ENCODE assay signal across 27 cellular contexts in the genomic region with DNA sequence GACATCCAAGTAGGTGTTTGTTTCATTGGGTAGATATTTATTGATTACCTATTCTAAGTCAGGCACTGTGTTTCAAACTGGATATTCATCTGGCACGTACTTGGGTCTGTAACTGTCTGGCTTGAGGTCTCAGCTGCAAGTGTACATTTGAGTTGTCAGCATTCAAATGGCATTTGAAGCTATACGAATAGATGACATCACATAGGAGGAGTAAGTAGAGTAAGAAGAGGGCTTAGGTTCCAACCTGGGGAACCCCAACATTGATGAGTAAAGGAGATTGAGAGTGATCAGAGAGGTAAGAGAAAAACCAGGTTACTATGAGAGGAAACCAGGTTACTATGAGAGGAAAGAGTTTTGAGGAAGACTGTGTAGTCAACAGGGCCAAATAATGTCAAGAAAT.
"Had no signal": no experiment of that assay in that cellular context is flagged by ENCODE, and none has a peak within 500 bp of the region (broad histone marks: within the 10 kb centered on the region; RNA-seq: fewer than 3 reads in every experiment).

No MANE protein-coding gene starts in this region.

- H3K9me3 Mint-ChIP-seq: activated B cell treated with CpG ODN at 0.5 μM for 24 hours; activated T-cell treated with anti-CD3 and anti-CD28 coated beads, Interleukin-2, amount 50 U/mL, for 4 hours had no signal

- DNase-seq: activated B cell treated with CpG ODN at 0.5 μM for 24 hours; activated CD4-positive, alpha-beta memory T cell treated with anti-CD3 and anti-CD28 coated beads, Interleukin-2, amount 10 ng/mL, durations not matched to agents 7 days and 5 days; activated CD4-positive, alpha-beta T cell treated with anti-CD3 and anti-CD28 coated beads, Interleukin-2, amount 10 ng/mL, durations not matched to agents 24 days and 14 days; activated CD4-positive, alpha-beta T cell treated with anti-CD3 and anti-CD28 coated beads, Interleukin-2, amount 50 U/mL, for 4 hours; activated CD8-positive, alpha-beta memory T cell treated with anti-CD3 and anti-CD28 coated beads, Interleukin-2, amount 10 ng/mL, durations not matched to agents 7 days and 5 days; activated CD8-positive, alpha-beta memory T cell treated with anti-CD3 and anti-CD28 coated beads, Interleukin-2, amount 50 U/mL, for 4 hours; activated effector memory CD4-positive, alpha-beta T cell treated with Interleukin-2 at 50 U/mL for 16 hours; activated gamma-delta T cell treated with Interleukin-2 at 50 U/mL for 16 hours; activated naive CD4-positive, alpha-beta T cell treated with anti-CD3 and anti-CD28 coated beads for 36 hours; activated naive CD8-positive, alpha-beta T cell treated with anti-CD3 and anti-CD28 coated beads, Interleukin-2, amount 10 ng/mL, durations not matched to agents 7 days and 5 days; activated T-cell treated with anti-CD3 and anti-CD28 coated beads, Interleukin-2, amount 50 U/mL, for 4 hours; central memory CD4-positive, alpha-beta T cell; cerebellar nuclear complex; colonic mucosa; effector CD8-positive, alpha-beta T cell; esophagus squamous epithelium; foreskin melanocyte; heart right ventricle; T-helper 1 cell; T-helper 17 cell; T1000; WERI-Rb-1 had no signal

- H3K27me3 Mint-ChIP-seq: activated CD4-positive, alpha-beta T cell treated with anti-CD3 and anti-CD28 coated beads, Interleukin-2, amount 10 ng/mL, durations not matched to agents 24 days and 14 days had no signal

- H3K36me3 Mint-ChIP-seq: brain had no signal

- H3K27ac Mint-ChIP-seq: activated B cell treated with CpG ODN at 0.5 μM for 24 hours; activated CD4-positive, alpha-beta memory T cell treated with anti-CD3 and anti-CD28 coated beads, Interleukin-2, amount 10 ng/mL, durations not matched to agents 7 days and 5 days; activated CD4-positive, alpha-beta T cell treated with anti-CD3 and anti-CD28 coated beads, Interleukin-2, amount 10 ng/mL, durations not matched to agents 24 days and 14 days; activated CD8-positive, alpha-beta memory T cell treated with anti-CD3 and anti-CD28 coated beads, Interleukin-2, amount 10 ng/mL, durations not matched to agents 7 days and 5 days; activated naive CD4-positive, alpha-beta T cell treated with anti-CD3 and anti-CD28 coated beads for 36 hours; activated naive CD4-positive, alpha-beta T cell treated with anti-CD3 and anti-CD28 coated beads, Interleukin-2, amount 50 U/mL, for 24 hours; activated naive CD8-positive, alpha-beta T cell treated with anti-CD3 and anti-CD28 coated beads, Interleukin-2, amount 10 ng/mL, durations not matched to agents 7 days and 5 days; brain; T-helper 17 cell; T-helper 2 cell treated with Interferon-gamma antibody and Interleukin-4, amounts not matched to agents 5 μg/mL and 100 μg/mL, for 36 hours had no signal

- ATAC-seq: activated CD4-positive, CD25-positive, alpha-beta regulatory T cell treated with anti-CD3 and anti-CD28 coated beads, Interleukin-2, amount 50 U/mL, for 24 hours; activated CD8-positive, alpha-beta memory T cell treated with anti-CD3 and anti-CD28 coated beads, Interleukin-2, amount 10 ng/mL, durations not matched to agents 7 days and 5 days; activated T-cell treated with anti-CD3 and anti-CD28 coated beads, Interleukin-2, amount 50 U/mL, for 4 hours; gastroesophageal sphincter; heart right ventricle; T-helper 17 cell had no signal

- H3K4me3 Mint-ChIP-seq: activated B cell treated with CpG ODN at 0.5 μM for 24 hours; activated CD4-positive, alpha-beta memory T cell treated with anti-CD3 and anti-CD28 coated beads, Interleukin-2, amount 10 ng/mL, durations not matched to agents 7 days and 5 days; activated CD4-positive, alpha-beta T cell treated with anti-CD3 and anti-CD28 coated beads, Interleukin-2, amount 10 ng/mL, durations not matched to agents 24 days and 14 days; activated CD8-positive, alpha-beta memory T cell treated with anti-CD3 and anti-CD28 coated beads, Interleukin-2, amount 10 ng/mL, durations not matched to agents 7 days and 5 days; activated naive CD4-positive, alpha-beta T cell treated with anti-CD3 and anti-CD28 coated beads for 36 hours; activated naive CD4-positive, alpha-beta T cell treated with anti-CD3 and anti-CD28 coated beads, Interleukin-2, amount 50 U/mL, for 24 hours; activated naive CD8-positive, alpha-beta T cell treated with anti-CD3 and anti-CD28 coated beads, Interleukin-2, amount 10 ng/mL, durations not matched to agents 7 days and 5 days; activated T-cell treated with anti-CD3 and anti-CD28 coated beads, Interleukin-2, amount 50 U/mL, for 4 hours; brain; T-helper 17 cell; T-helper 2 cell treated with Interferon-gamma antibody and Interleukin-4, amounts not matched to agents 5 μg/mL and 100 μg/mL, for 36 hours had no signal

- H3K4me1 Mint-ChIP-seq: activated B cell treated with CpG ODN at 0.5 μM for 24 hours; activated CD4-positive, alpha-beta memory T cell treated with anti-CD3 and anti-CD28 coated beads, Interleukin-2, amount 10 ng/mL, durations not matched to agents 7 days and 5 days; activated naive CD4-positive, alpha-beta T cell treated with anti-CD3 and anti-CD28 coated beads, Interleukin-2, amount 50 U/mL, for 24 hours; activated naive CD8-positive, alpha-beta T cell treated with anti-CD3 and anti-CD28 coated beads, Interleukin-2, amount 10 ng/mL, durations not matched to agents 7 days and 5 days; brain; T-helper 17 cell had no signal
